ENCODE assay signal across 12 cellular contexts in the genomic region with DNA sequence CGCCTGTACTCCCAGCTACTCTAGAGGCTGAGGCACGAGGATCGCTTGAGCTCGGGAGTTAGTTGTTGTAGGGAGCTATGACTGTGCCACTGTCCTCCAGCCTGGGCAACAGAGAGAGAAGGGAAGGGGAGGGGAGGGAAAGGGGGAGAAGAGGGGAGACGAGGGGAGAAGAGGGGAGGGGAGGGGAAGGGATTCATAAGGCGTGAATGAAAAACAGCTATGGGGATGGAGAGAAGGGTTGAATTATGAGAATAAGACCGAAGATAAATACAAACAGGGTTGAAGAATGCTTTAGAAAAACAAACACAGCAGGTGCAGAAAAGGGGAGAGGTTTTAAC.
DNase-seq lines count a peak whose midpoint lies in the region; ATAC-seq lines count a peak whose summit lies in the region.
"Had no signal": no experiment of that assay in that cellular context is flagged by ENCODE, and none has a peak within 500 bp of the region (broad histone marks: within the 10 kb centered on the region; RNA-seq: fewer than 3 reads in every experiment).

No MANE protein-coding gene starts in this region.

- H3K9me3 ChIP-seq in HUES64 (ENCODE audit: insufficient read depth, low read depth, low read length) (no peaks in the 10 kb centered on the region), adipocyte (ENCODE audit: control insufficient read depth, low read length) (no peaks in the 10 kb centered on the region), mesenchymal stem cell (ENCODE audit: control insufficient read depth, low read length) (no peaks in the 10 kb centered on the region)
- H3K9me3 ChIP-seq: left ventricle myocardium inferior, thyroid gland had no signal

- DNase-seq in EL, result peak; percentile 29
- DNase-seq in adipocyte (ENCODE audit: low read depth), result no peak
- DNase-seq in mesenchymal stem cell, result no peak
- DNase-seq in SKM-1 treated with dmso at 0.1 percent for 144 hours (lab: John Stamatoyannopoulos, UW; ENCODE audit: unreplicated experiment), result no peak
- no peak for DNase-seq in left colon
- DNase-seq in HCEC 1CT, result no peak
- DNase-seq: CD4-positive, CD25-positive, alpha-beta regulatory T cell; head of caudate nucleus; left ventricle myocardium inferior; thyroid gland had no signal

- no peak overlapping the region for H2AFZ ChIP-seq in mesenchymal stem cell (ENCODE audit: low read depth, low read length)

- H2AK5ac ChIP-seq in mesenchymal stem cell (ENCODE audit: low read length, severe bottlenecking), result no peak overlapping the region

- no peak overlapping the region for H3K23ac ChIP-seq in mesenchymal stem cell (ENCODE audit: low read length in 2 of 2)

- peak overlapping the region; percentile 33 for H3K4me2 ChIP-seq in mesenchymal stem cell (ENCODE audit: low read length, poor library complexity, severe bottlenecking)

- no peak overlapping the region for H2BK15ac ChIP-seq in mesenchymal stem cell (ENCODE audit: low read depth, poor library complexity, severe bottlenecking)

- 11% methylated on average over 7 of the region's 7 CpGs for WGBS in HUES64
- WGBS in mesenchymal stem cell, result 16% methylated on average over 7 of the region's 7 CpGs

- H3K36me3 ChIP-seq in HUES64 (ENCODE audit: insufficient read depth, low read length), result no peaks in the 10 kb centered on the region
- H3K36me3 ChIP-seq in adipocyte (ENCODE audit: control insufficient read depth, insufficient read depth, low read length, severe bottlenecking), result no peaks in the 10 kb centered on the region
- no peaks in the 10 kb centered on the region for H3K36me3 ChIP-seq in mesenchymal stem cell (ENCODE audit: control insufficient read depth in 1 of 2, insufficient read depth in 2 of 2, low read depth in 1 of 2, low read length in 2 of 2)
- H3K36me3 ChIP-seq: left ventricle myocardium inferior, thyroid gland had no signal

- no peak overlapping the region for H3K27ac ChIP-seq in HUES64 (ENCODE audit: low read depth, low read length)
- H3K27ac ChIP-seq in mesenchymal stem cell (ENCODE audit: low read length, poor library complexity, severe bottlenecking), result no peak overlapping the region
- H3K27ac ChIP-seq: left ventricle myocardium inferior, thyroid gland had no signal

- peak overlapping the region; percentile 68 for H3K4me3 ChIP-seq in HUES64 (ENCODE audit: low read length)
- H3K4me3 ChIP-seq in adipocyte (ENCODE audit: low read length), result peak overlapping the region; percentile 49
- peak overlapping the region in 1 of 2 experiments; percentile 66 for H3K4me3 ChIP-seq in mesenchymal stem cell (ENCODE audit: insufficient read depth in 1 of 2, low read depth in 1 of 2, low read length in 2 of 2)
- H3K4me3 ChIP-seq: left ventricle myocardium inferior, thyroid gland had no signal

- intact Hi-C loops in left colon (cut with DNase I, micrococcal nuclease), result no loop called here

- no peak overlapping the region for H3K9ac ChIP-seq in HUES64 (ENCODE audit: low read depth, low read length)
- H3K9ac ChIP-seq in adipocyte (ENCODE audit: low read length), result no peak overlapping the region
- no peak overlapping the region for H3K9ac ChIP-seq in mesenchymal stem cell (ENCODE audit: low read length)

- no peak overlapping the region for H2BK120ac ChIP-seq in mesenchymal stem cell (ENCODE audit: low read depth, low read length)

- H3K4me1 ChIP-seq in HUES64 (ENCODE audit: insufficient read depth, low read length) (peaks cover 21% of the 10 kb centered on the region), adipocyte (ENCODE audit: control insufficient read depth, insufficient read depth, low read length) (peaks cover 5% of the 10 kb centered on the region), mesenchymal stem cell (ENCODE audit: control insufficient read depth, insufficient read depth, low read depth, low read length) (peaks cover 7% of the 10 kb centered on the region)
- H3K4me1 ChIP-seq: thyroid gland had no signal

- H3K14ac ChIP-seq in mesenchymal stem cell (ENCODE audit: low read length in 2 of 2), result no peak overlapping the region

- H3K27me3 ChIP-seq in HUES64 (ENCODE audit: insufficient read depth, low read length) (peaks cover 93% of the 10 kb centered on the region), adipocyte (replicated peaks; ENCODE audit: control insufficient read depth, insufficient read depth, low read length) (peaks cover 39% of the 10 kb centered on the region), mesenchymal stem cell (ENCODE audit: control insufficient read depth in 1 of 2, insufficient read depth in 1 of 2, low read length in 2 of 2) (peaks cover 50 to 56% of the 10 kb centered on the region in 2 experiments)

- H2BK12ac ChIP-seq in mesenchymal stem cell (ENCODE audit: low read length in 2 of 2), result no peak overlapping the region

- H3K79me1 ChIP-seq in mesenchymal stem cell (replicated peaks; ENCODE audit: low read length, poor library complexity, severe bottlenecking), result no peaks in the 10 kb centered on the region

- H3K4ac ChIP-seq in mesenchymal stem cell (ENCODE audit: low read depth in 1 of 2, low read length in 2 of 2), result no peak overlapping the region

- no peak for ATAC-seq in left colon
- ATAC-seq in HG02884 (IDR thresholded peaks at IDR 0.05; ENCODE audit: unreplicated experiment), result no peak

- H4K91ac ChIP-seq in mesenchymal stem cell (ENCODE audit: low read length), result no peak overlapping the region

- H4K8ac ChIP-seq in mesenchymal stem cell (ENCODE audit: low read length), result no peak overlapping the region

- no peak overlapping the region for H2BK5ac ChIP-seq in mesenchymal stem cell (ENCODE audit: low read depth, low read length, poor library complexity, severe bottlenecking)

- no peak overlapping the region for H3K18ac ChIP-seq in mesenchymal stem cell (ENCODE audit: low read depth in 1 of 2, low read length in 2 of 2)
